15 cellular contexts compared by ENCODE assay signal in genomic region chr14:97644365-97644764, GRCh38.
DNase-seq lines count a peak whose midpoint lies in the region; ATAC-seq lines count a peak whose summit lies in the region.
"Had no signal": no experiment of that assay in that cellular context is flagged by ENCODE, and none has a peak within 500 bp of the region (broad histone marks: within the 10 kb centered on the region; RNA-seq: fewer than 3 reads in every experiment).

No MANE protein-coding gene starts in this region.

- H3K27me3 Mint-ChIP-seq in T-helper 17 cell, result no peaks in the 10 kb centered on the region
- H3K27me3 Mint-ChIP-seq: CD4-positive, alpha-beta T cell had no signal

- H3K27ac Mint-ChIP-seq in T-helper 17 cell, result peak overlapping the region; percentile 51
- H3K27ac Mint-ChIP-seq: CD4-positive, alpha-beta T cell; HFFc6 had no signal

- DNase-seq in NCI-H2029 (lab: John Stamatoyannopoulos, UW), result peak; percentile 2
- DNase-seq in NCI-H2029 treated with DMSO at 0.1 percent for 48 hours (lab: John Stamatoyannopoulos, UW), result no peak
- DNase-seq in T-helper 17 cell, result no peak
- peak; percentile 25 for DNase-seq in islet precursor cell
- DNase-seq in NCI-H1048 (lab: John Stamatoyannopoulos, UW), result no peak
- DNase-seq: AML-193; Caco-2; CD4-positive, alpha-beta T cell; GOT3; H7; HFFc6 had no signal

- ATAC-seq in T-helper 17 cell, result no peak
- ATAC-seq in GM21423 (IDR thresholded peaks at IDR 0.05; ENCODE audit: unreplicated experiment), result no peak
- ATAC-seq in GM19452 (IDR thresholded peaks at IDR 0.05; ENCODE audit: unreplicated experiment), result no peak
- ATAC-seq: A549, HCT116 had no signal

- no peaks in the 10 kb centered on the region for H3K9me3 ChIP-seq in T-helper 17 cell (ENCODE audit: control insufficient read depth, low read length, poor library complexity, severe bottlenecking)
- H3K9me3 ChIP-seq: A549, Caco-2 had no signal

- no peak overlapping the region for H3K4me3 Mint-ChIP-seq in T-helper 17 cell
- H3K4me3 Mint-ChIP-seq: CD4-positive, alpha-beta T cell; HFFc6 had no signal

- H3K4me1 Mint-ChIP-seq in T-helper 17 cell, result peaks cover 16% of the 10 kb centered on the region

- H3K36me3 Mint-ChIP-seq in T-helper 17 cell (ENCODE audit: low read depth), result no peaks in the 10 kb centered on the region

Comparison
In these comparisons a context has a peak if more than half of its experiments do, and no peak if none do; other contexts are left out.
1. DNase-seq: peak in NCI-H2029 (single experiment) and islet precursor cell (single experiment); none in NCI-H2029 treated with DMSO at 0.1 percent for 48 hours (single experiment), T-helper 17 cell (0 of 3) and NCI-H1048 (single experiment).